In genomic region chr4:70839537-70840093, GRCh38 we compare ENCODE assay signal across 1 cellular context.
TF ChIP-seq lines count a peak whose summit lies in the region.

A gene with protein sequence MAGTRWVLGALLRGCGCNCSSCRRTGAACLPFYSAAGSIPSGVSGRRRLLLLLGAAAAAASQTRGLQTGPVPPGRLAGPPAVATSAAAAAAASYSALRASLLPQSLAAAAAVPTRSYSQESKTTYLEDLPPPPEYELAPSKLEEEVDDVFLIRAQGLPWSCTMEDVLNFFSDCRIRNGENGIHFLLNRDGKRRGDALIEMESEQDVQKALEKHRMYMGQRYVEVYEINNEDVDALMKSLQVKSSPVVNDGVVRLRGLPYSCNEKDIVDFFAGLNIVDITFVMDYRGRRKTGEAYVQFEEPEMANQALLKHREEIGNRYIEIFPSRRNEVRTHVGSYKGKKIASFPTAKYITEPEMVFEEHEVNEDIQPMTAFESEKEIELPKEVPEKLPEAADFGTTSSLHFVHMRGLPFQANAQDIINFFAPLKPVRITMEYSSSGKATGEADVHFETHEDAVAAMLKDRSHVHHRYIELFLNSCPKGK (minus strand): TSS chr4:70839890. CDS start chr4:70839827, 63 bp downstream.

TF ChIP-seq in HepG2, 621 proteins besides CTCF, POLR2A, EP300 and RAD21 (continued from another document and continues in another):
- TF ChIP-seq, protein P1, sequence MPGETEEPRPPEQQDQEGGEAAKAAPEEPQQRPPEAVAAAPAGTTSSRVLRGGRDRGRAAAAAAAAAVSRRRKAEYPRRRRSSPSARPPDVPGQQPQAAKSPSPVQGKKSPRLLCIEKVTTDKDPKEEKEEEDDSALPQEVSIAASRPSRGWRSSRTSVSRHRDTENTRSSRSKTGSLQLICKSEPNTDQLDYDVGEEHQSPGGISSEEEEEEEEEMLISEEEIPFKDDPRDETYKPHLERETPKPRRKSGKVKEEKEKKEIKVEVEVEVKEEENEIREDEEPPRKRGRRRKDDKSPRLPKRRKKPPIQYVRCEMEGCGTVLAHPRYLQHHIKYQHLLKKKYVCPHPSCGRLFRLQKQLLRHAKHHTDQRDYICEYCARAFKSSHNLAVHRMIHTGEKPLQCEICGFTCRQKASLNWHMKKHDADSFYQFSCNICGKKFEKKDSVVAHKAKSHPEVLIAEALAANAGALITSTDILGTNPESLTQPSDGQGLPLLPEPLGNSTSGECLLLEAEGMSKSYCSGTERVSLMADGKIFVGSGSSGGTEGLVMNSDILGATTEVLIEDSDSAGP (CRISPR knock-in tag; IDR thresholded peaks at IDR 0.05; ENCODE audit: borderline replicate concordance), result no peak; the same call in 1 of the 2 replicates
- TF ChIP-seq U2AF1 (optimal IDR thresholded peaks at IDR 0.05; ENCODE audit: low read depth, low read length) (no peak), MIXL1 (CRISPR knock-in tag; IDR thresholded peaks at IDR 0.05) (no peak), TOPORS (CRISPR knock-in tag; IDR thresholded peaks at IDR 0.05) (0 out of 2 replicates have a peak, but pooled peaks have one; percentile 37), ZSCAN20 (CRISPR knock-in tag; IDR thresholded peaks at IDR 0.05; ENCODE audit: borderline replicate concordance) (no peak), ZIK1 (CRISPR knock-in tag; IDR thresholded peaks at IDR 0.05; ENCODE audit: borderline replicate concordance, low read depth) (0 out of 2 replicates have a peak, but pooled peaks have one; percentile 50), FOXP4 (CRISPR knock-in tag; IDR thresholded peaks at IDR 0.05) (peak; percentile 7; the same call in 1 of the 2 replicates), ZNF446 (CRISPR knock-in tag; IDR thresholded peaks at IDR 0.05) (peak; percentile 93), RARA (CRISPR knock-in tag; IDR thresholded peaks at IDR 0.05) (0 out of 2 replicates have a peak, but pooled peaks have one; percentile 19), HIVEP1 (CRISPR knock-in tag; IDR thresholded peaks at IDR 0.05) (no peak), KDM5B (CRISPR knock-in tag; IDR thresholded peaks at IDR 0.05; ENCODE audit: borderline replicate concordance) (0 out of 2 replicates have a peak, but pooled peaks have one; percentile 18), SIN3A (IDR thresholded peaks at IDR 0.05; ENCODE audit: borderline replicate concordance, low read depth, low read length) (peak; percentile 81; the same call in 1 of the 2 replicates), U2AF2 (IDR thresholded peaks at IDR 0.05; ENCODE audit: low read depth, low read length) (no peak), TGIF2 (CRISPR knock-in tag; IDR thresholded peaks at IDR 0.05) (peak; percentile 52; the same call in 1 of the 2 replicates), ZNF263 (CRISPR knock-in tag; IDR thresholded peaks at IDR 0.05) (no peak), ZNF317 (CRISPR knock-in tag; IDR thresholded peaks at IDR 0.05) (no peak), ZNF33A (CRISPR knock-in tag; IDR thresholded peaks at IDR 0.05; ENCODE audit: borderline replicate concordance) (no peak), SUZ12 (IDR thresholded peaks at IDR 0.05; ENCODE audit: low read depth, low read length) (no peak), ZSCAN25 (CRISPR knock-in tag; IDR thresholded peaks at IDR 0.05) (no peak), POGZ (CRISPR knock-in tag; IDR thresholded peaks at IDR 0.05) (peak; percentile 55; the same call in 1 of the 2 replicates), MZF1 (CRISPR knock-in tag; IDR thresholded peaks at IDR 0.05; ENCODE audit: borderline replicate concordance) (no peak), TAF1 (CRISPR knock-in tag; IDR thresholded peaks at IDR 0.05) (peak; percentile 85), ZNF563 (CRISPR knock-in tag; IDR thresholded peaks at IDR 0.05) (peak; percentile 42; the same call in 1 of the 2 replicates)
- TF ChIP-seq, protein P2, sequence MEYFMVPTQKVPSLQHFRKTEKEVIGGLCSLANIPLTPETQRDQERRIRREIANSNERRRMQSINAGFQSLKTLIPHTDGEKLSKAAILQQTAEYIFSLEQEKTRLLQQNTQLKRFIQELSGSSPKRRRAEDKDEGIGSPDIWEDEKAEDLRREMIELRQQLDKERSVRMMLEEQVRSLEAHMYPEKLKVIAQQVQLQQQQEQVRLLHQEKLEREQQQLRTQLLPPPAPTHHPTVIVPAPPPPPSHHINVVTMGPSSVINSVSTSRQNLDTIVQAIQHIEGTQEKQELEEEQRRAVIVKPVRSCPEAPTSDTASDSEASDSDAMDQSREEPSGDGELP (IDR thresholded peaks at IDR 0.05; ENCODE audit: borderline replicate concordance, low read depth), result peak; percentile 42; the same call in 1 of the 2 replicates
- TF ChIP-seq, protein P3, sequence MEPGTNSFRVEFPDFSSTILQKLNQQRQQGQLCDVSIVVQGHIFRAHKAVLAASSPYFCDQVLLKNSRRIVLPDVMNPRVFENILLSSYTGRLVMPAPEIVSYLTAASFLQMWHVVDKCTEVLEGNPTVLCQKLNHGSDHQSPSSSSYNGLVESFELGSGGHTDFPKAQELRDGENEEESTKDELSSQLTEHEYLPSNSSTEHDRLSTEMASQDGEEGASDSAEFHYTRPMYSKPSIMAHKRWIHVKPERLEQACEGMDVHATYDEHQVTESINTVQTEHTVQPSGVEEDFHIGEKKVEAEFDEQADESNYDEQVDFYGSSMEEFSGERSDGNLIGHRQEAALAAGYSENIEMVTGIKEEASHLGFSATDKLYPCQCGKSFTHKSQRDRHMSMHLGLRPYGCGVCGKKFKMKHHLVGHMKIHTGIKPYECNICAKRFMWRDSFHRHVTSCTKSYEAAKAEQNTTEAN (CRISPR knock-in tag; conservative IDR thresholded peaks at IDR 0.05), result no peak
- TF ChIP-seq, protein P4, sequence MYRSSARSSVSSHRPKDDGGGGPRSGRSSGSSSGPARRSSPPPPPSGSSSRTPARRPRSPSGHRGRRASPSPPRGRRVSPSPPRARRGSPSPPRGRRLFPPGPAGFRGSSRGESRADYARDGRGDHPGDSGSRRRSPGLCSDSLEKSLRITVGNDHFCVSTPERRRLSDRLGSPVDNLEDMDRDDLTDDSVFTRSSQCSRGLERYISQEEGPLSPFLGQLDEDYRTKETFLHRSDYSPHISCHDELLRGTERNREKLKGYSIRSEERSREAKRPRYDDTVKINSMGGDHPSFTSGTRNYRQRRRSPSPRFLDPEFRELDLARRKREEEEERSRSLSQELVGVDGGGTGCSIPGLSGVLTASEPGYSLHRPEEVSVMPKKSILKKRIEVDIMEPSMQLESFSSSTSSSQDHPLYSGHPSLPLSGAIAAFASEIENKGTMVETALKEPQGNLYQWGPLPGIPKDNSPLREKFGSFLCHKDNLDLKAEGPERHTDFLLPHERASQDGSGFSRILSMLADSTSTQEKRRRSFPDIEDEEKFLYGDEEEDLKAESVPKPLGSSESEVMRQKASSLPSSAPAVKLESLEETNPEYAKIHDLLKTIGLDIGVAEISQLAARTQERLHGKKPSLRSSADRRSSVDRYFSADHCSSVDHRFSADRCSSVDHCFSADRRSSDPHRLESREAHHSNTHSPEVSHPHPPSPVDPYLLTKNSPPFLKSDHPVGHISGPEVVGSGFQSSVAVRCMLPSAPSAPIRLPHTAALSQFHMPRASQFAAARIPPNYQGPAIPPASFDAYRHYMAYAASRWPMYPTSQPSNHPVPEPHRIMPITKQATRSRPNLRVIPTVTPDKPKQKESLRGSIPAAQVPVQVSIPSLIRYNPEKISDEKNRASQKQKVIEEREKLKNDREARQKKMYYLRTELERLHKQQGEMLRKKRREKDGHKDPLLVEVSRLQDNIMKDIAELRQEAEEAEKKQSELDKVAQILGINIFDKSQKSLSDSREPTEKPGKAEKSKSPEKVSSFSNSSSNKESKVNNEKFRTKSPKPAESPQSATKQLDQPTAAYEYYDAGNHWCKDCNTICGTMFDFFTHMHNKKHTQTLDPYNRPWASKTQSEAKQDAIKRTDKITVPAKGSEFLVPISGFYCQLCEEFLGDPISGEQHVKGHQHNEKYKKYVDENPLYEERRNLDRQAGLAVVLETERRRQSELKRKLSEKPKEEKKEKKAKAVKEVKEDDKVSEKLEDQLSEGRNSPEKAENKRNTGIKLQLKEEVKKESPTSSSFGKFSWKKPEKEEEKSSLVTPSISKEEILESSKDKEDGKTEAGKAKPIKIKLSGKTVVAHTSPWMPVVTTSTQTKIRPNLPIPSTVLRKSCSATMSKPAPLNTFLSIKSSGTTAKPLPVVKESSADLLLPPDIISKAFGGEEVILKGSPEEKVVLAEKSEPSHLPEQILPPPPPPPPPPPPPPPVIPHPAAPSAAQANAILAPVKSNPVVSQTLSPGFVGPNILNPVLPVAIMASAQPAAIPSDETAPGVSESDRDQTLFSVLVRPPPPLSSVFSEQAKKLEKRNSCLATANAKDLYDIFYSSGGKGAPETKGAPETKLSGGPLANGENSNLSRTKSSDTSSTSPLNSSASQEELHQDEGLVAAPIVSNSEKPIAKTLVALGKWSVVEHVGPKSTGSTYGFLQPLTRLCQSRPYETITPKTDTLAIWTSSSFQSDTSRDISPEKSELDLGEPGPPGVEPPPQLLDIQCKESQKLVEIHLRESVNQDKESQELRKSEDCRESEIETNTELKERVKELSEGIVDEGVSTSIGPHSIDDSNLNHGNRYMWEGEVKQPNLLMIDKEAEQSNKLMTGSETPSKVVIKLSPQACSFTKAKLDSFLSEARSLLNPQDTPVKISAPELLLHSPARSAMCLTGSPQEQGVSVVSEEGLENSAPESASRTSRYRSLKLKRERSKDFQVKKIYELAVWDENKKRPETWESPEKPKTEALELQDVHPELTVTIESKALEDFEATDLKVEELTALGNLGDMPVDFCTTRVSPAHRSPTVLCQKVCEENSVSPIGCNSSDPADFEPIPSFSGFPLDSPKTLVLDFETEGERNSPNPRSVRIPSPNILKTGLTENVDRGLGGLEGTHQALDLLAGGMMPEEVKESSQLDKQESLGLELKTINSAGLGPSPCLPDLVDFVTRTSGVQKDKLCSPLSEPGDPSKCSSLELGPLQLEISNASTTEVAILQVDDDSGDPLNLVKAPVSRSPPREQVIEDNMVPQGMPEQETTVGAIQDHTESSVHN (CRISPR knock-in tag; IDR thresholded peaks at IDR 0.05), result no peak
- TF ChIP-seq, protein P5, sequence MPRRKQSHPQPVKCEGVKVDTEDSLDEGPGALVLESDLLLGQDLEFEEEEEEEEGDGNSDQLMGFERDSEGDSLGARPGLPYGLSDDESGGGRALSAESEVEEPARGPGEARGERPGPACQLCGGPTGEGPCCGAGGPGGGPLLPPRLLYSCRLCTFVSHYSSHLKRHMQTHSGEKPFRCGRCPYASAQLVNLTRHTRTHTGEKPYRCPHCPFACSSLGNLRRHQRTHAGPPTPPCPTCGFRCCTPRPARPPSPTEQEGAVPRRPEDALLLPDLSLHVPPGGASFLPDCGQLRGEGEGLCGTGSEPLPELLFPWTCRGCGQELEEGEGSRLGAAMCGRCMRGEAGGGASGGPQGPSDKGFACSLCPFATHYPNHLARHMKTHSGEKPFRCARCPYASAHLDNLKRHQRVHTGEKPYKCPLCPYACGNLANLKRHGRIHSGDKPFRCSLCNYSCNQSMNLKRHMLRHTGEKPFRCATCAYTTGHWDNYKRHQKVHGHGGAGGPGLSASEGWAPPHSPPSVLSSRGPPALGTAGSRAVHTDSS (CRISPR knock-in tag; conservative IDR thresholded peaks at IDR 0.05), result no peak
- TF ChIP-seq, protein P6, sequence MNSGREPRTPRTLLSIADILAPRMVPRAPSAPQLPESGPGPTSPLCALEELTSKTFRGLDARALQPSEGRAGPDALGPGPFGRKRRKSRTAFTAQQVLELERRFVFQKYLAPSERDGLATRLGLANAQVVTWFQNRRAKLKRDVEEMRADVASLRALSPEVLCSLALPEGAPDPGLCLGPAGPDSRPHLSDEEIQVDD (CRISPR knock-in tag; IDR thresholded peaks at IDR 0.05; ENCODE audit: borderline replicate concordance), result 0 out of 2 replicates have a peak, but pooled peaks have one; percentile 64
- TF ChIP-seq, protein P7, sequence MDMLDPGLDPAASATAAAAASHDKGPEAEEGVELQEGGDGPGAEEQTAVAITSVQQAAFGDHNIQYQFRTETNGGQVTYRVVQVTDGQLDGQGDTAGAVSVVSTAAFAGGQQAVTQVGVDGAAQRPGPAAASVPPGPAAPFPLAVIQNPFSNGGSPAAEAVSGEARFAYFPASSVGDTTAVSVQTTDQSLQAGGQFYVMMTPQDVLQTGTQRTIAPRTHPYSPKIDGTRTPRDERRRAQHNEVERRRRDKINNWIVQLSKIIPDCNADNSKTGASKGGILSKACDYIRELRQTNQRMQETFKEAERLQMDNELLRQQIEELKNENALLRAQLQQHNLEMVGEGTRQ (IDR thresholded peaks at IDR 0.05; ENCODE audit: low read depth, low read length), result no peak
- TF ChIP-seq, protein P7 (CRISPR knock-in tag; IDR thresholded peaks at IDR 0.05; ENCODE audit: borderline replicate concordance), result no peak
- TF ChIP-seq, protein P8, sequence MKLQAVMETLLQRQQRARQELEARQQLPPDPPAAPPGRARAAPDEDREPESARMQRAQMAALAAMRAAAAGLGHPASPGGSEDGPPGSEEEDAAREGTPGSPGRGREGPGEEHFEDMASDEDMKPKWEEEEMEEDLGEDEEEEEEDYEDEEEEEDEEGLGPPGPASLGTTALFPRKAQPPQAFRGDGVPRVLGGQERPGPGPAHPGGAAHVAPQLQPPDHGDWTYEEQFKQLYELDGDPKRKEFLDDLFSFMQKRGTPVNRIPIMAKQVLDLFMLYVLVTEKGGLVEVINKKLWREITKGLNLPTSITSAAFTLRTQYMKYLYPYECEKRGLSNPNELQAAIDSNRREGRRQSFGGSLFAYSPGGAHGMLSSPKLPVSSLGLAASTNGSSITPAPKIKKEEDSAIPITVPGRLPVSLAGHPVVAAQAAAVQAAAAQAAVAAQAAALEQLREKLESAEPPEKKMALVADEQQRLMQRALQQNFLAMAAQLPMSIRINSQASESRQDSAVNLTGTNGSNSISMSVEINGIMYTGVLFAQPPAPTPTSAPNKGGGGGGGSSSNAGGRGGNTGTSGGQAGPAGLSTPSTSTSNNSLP (IDR thresholded peaks at IDR 0.05; ENCODE audit: low read depth, low read length), result no peak
